ENCODE assay signal across 19 cellular contexts in genomic region chr12:96224219-96224615, GRCh38. TPM values are rescaled to one million over a fixed set of nuclear protein-coding genes. Genes with fewer than 3 reads are reported as not detected.
DNase-seq lines count a peak whose midpoint lies in the region; ATAC-seq and TF ChIP-seq lines count a peak whose summit lies in the region.
"Had no signal": no experiment of that assay in that cellular context is flagged by ENCODE, and none has a peak within 500 bp of the region (broad histone marks: within the 10 kb centered on the region; RNA-seq: fewer than 3 reads in every experiment).

No MANE protein-coding gene starts in this region.

- 65 to 75% (median 74%) methylated on average over 8 of the region's 8 CpGs for WGBS in heart left ventricle, 4 donors

- H3K4me1 Mint-ChIP-seq in memory B cell, result peaks cover 42% of the 10 kb centered on the region
- peaks cover 8% of the 10 kb centered on the region for H3K4me1 Mint-ChIP-seq in activated naive CD8-positive, alpha-beta T cell treated with anti-CD3 and anti-CD28 coated beads for 36 hours

- TF ChIP-seq CTCF in heart left ventricle (IDR thresholded peaks at IDR 0.05) (no peak), uterus (IDR thresholded peaks at IDR 0.05) (no peak)

- H3K36me3 ChIP-seq in heart left ventricle, result peaks cover 0 to 59% (median 17%) of the 10 kb centered on the region in 9 donors
- H3K36me3 ChIP-seq in uterus, result no peaks in the 10 kb centered on the region
- H3K36me3 ChIP-seq: ovary had no signal

- H3K27me3 ChIP-seq in heart left ventricle (no peaks in the 10 kb centered on the region), uterus (no peaks in the 10 kb centered on the region)
- H3K27me3 ChIP-seq: ovary had no signal

- H3K27me3 Mint-ChIP-seq in memory B cell, result no peaks in the 10 kb centered on the region
- H3K27me3 Mint-ChIP-seq in activated naive CD8-positive, alpha-beta T cell treated with anti-CD3 and anti-CD28 coated beads for 36 hours, result no peaks in the 10 kb centered on the region
- H3K27me3 Mint-ChIP-seq: central memory CD8-positive, alpha-beta T cell; naive B cell had no signal

- no peaks in the 10 kb centered on the region for H3K9me3 Mint-ChIP-seq in memory B cell
- no peaks in the 10 kb centered on the region for H3K9me3 Mint-ChIP-seq in activated naive CD8-positive, alpha-beta T cell treated with anti-CD3 and anti-CD28 coated beads for 36 hours
- H3K9me3 Mint-ChIP-seq: central memory CD8-positive, alpha-beta T cell had no signal

- no peaks in the 10 kb centered on the region for H3K9me3 ChIP-seq in heart left ventricle
- H3K9me3 ChIP-seq in uterus, result no peaks in the 10 kb centered on the region
- H3K9me3 ChIP-seq: ovary had no signal

- H3K27ac ChIP-seq in heart left ventricle (peak overlapping the region in 11 of 12 donors; percentile 7 to 63 (median 37)), uterus (peak overlapping the region; percentile 71 to 83)
- H3K27ac ChIP-seq: ovary had no signal

- peak overlapping the region; percentile 81 for H3K27ac Mint-ChIP-seq in memory B cell
- H3K27ac Mint-ChIP-seq in activated naive CD8-positive, alpha-beta T cell treated with anti-CD3 and anti-CD28 coated beads for 36 hours, result no peak overlapping the region

- H3K4me3 ChIP-seq in heart left ventricle (no peak overlapping the region), uterus (no peak overlapping the region)
- H3K4me3 ChIP-seq: ovary had no signal

- H3K4me3 Mint-ChIP-seq in memory B cell, result no peak overlapping the region
- H3K4me3 Mint-ChIP-seq in activated naive CD8-positive, alpha-beta T cell treated with anti-CD3 and anti-CD28 coated beads for 36 hours, result no peak overlapping the region
- H3K4me3 Mint-ChIP-seq: CD14-positive monocyte; central memory CD8-positive, alpha-beta T cell; naive B cell had no signal

- peaks cover 29% of the 10 kb centered on the region for H3K36me3 Mint-ChIP-seq in memory B cell
- peaks cover 23% of the 10 kb centered on the region for H3K36me3 Mint-ChIP-seq in activated naive CD8-positive, alpha-beta T cell treated with anti-CD3 and anti-CD28 coated beads for 36 hours

- no peak for TF ChIP-seq POLR2A in heart left ventricle (IDR thresholded peaks at IDR 0.05)
- no peak for TF ChIP-seq POLR2A in uterus (IDR thresholded peaks at IDR 0.05)

- H3K4me1 ChIP-seq in heart left ventricle (peaks cover 0 to 74% (median 49%) of the 10 kb centered on the region in 12 donors), uterus (peaks cover 7 to 10% of the 10 kb centered on the region in 2 donors)

- ATAC-seq in heart left ventricle, result no peak
- no peak for ATAC-seq in left cardiac atrium
- ATAC-seq in memory B cell (ENCODE audit: low read depth), result no peak
- ATAC-seq: sciatic nerve had no signal

- intact Hi-C loops in heart left ventricle (cut with DNase I) (loop anchor here in 1 of 10 donors (5.0 kb wide), 1 partner anchor 178 kb away; the partner anchor contains the start of gene CDK17), left cardiac atrium (cut with DNase I) (no loop called here), uterus (cut with DNase I; ENCODE audit: low total_unique reads) (no loop called here)

- DNase-seq in heart left ventricle (no peak), left cardiac atrium (no peak), astrocyte of the hippocampus (ENCODE audit: low read depth, low spot score) (peak; percentile 70), memory B cell (ENCODE audit: low spot score in 2 of 2) (no peak), uterus (peak in 1 of 2 donors; percentile 8), HCEC 1CT (no peak), DMS 273 (lab: John Stamatoyannopoulos, UW; ENCODE audit: unreplicated experiment) (no peak)
- DNase-seq in activated naive CD8-positive, alpha-beta T cell treated with anti-CD3 and anti-CD28 coated beads for 36 hours, result no peak
- DNase-seq: activated naive CD4-positive, alpha-beta T cell treated with Interleukin-2 at 50 U/mL for 16 hours; DMS 273 treated with DMSO at 0.1 percent for 48 hours; foreskin melanocyte; GOT3; naive B cell; NCI-H1930; NCI-H226; ovary had no signal

RNA-seq across cellular contexts. Expression of gene ELK3, which starts 30.0 kb away (rescaled TPM):
- total RNA-seq in heart left ventricle (10 to 100 TPM; 14.3 to 42.3 (median 18.6) TPM), left cardiac atrium (10 to 100 TPM; 18.4 to 28.7 TPM), uterus (10 to 100 TPM; 36.8 to 81.1 (median 44.9) TPM)
- 10 to 100 TPM in 1 of 2 donors, 1 to 10 TPM in 1; 5.7 to 20.7 TPM for polyA plus RNA-seq in heart left ventricle
- total RNA-seq in activated naive CD8-positive, alpha-beta T cell treated with anti-CD3 and anti-CD28 coated beads for 36 hours, result 10 to 100 TPM; 10.9 to 12.6 TPM
